ENCODE assay signal across 7 cellular contexts in the genomic region with DNA sequence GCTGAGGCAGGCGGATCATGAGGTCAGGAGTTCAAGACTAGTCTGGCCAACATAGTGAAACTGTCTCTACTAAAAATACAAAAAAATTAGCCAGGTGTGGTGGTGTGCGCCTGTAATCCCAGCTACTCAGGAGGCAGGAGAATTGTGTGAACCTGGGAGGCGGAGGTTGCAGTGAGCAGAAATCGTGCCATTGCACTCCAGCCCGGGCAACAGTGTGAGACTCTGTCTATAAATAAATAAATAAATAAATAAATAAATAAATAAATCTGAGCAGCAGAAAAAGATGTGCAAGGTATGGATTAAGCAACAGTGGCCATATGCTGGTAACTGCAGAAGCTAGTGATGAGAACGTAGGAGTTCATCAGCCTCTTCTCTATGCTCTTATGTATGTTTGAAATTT. TPM values are rescaled to one million over a fixed set of nuclear protein-coding genes. Genes with fewer than 3 reads are reported as not detected.
"Had no signal": no experiment of that assay in that cellular context is flagged by ENCODE, and none has a peak within 500 bp of the region (broad histone marks: within the 10 kb centered on the region; RNA-seq: fewer than 3 reads in every experiment).

No MANE protein-coding gene starts in this region.

RNA-seq across cellular contexts. Expression of a gene that starts 35.5 kb away (rescaled TPM):
- total RNA-seq: GM23248, GM23338, H1, H4, H7, H9, HFFc6 had no signal
- polyA plus RNA-seq: GM23248, GM23338, H1 had no signal
